ENCODE assay signal across 27 cellular contexts in the genomic region with DNA sequence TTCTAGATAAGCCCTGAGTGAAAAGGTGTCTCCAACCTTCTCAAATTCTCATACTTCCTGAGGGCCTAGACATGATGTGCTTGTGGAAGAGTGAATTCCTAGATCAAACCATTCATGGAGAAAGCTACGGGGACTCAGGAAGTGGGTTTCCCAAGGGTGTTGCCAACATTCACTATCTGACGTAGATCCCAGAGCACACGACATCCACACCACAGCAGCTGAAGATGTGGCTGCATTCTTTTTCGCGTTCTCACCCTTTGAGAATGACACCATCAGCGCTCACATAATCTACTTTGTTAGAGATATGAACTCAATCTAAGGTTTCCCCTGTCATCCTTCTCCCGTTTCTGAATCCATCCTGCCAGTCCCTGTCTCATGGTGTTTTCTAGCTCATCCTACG.
"Had no signal": no experiment of that assay in that cellular context is flagged by ENCODE, and none has a peak within 500 bp of the region (broad histone marks: within the 10 kb centered on the region; RNA-seq: fewer than 3 reads in every experiment).

No MANE protein-coding gene starts in this region.

- H3K4me1 Mint-ChIP-seq: immature natural killer cell had no signal

- H3K4me3 ChIP-seq: adrenal gland, ascending aorta, breast epithelium, colonic mucosa, dorsolateral prefrontal cortex, hepatocyte, lower lobe of right lung, mucosa of descending colon, psoas muscle, right atrium auricular region had no signal

- H3K4me1 ChIP-seq: adrenal gland, ascending aorta, breast epithelium, colonic mucosa, lower lobe of right lung, psoas muscle, right atrium auricular region had no signal

- H3K27ac Mint-ChIP-seq: activated CD4-positive, alpha-beta memory T cell treated with anti-CD3 and anti-CD28 coated beads, Interleukin-2, amount 10 ng/mL, durations not matched to agents 7 days and 5 days; activated CD4-positive, alpha-beta T cell treated with anti-CD3 and anti-CD28 coated beads, Interleukin-2, amount 10 ng/mL, durations not matched to agents 24 days and 14 days; effector memory CD8-positive, alpha-beta T cell; immature natural killer cell; naive B cell; T-helper 2 cell treated with Interferon-gamma antibody and Interleukin-4, amounts not matched to agents 5 μg/mL and 100 μg/mL, for 36 hours had no signal

- H3K36me3 ChIP-seq: adrenal gland, ascending aorta, breast epithelium, colonic mucosa, lower lobe of right lung, right atrium auricular region had no signal

- H3K9me3 ChIP-seq: adrenal gland, ascending aorta, breast epithelium, colonic mucosa, lower lobe of right lung, mucosa of descending colon, psoas muscle, right atrium auricular region had no signal

- H3K4me3 Mint-ChIP-seq: activated CD4-positive, alpha-beta memory T cell treated with anti-CD3 and anti-CD28 coated beads, Interleukin-2, amount 10 ng/mL, durations not matched to agents 7 days and 5 days; central memory CD8-positive, alpha-beta T cell; effector memory CD8-positive, alpha-beta T cell; immature natural killer cell had no signal

- DNase-seq: activated CD4-positive, alpha-beta memory T cell treated with anti-CD3 and anti-CD28 coated beads, Interleukin-2, amount 10 ng/mL, durations not matched to agents 7 days and 5 days; activated CD4-positive, alpha-beta T cell treated with anti-CD3 and anti-CD28 coated beads, Interleukin-2, amount 10 ng/mL, durations not matched to agents 24 days and 14 days; activated gamma-delta T cell treated with Interleukin-2 at 50 U/mL for 16 hours; adrenal gland; colonic mucosa; effector memory CD8-positive, alpha-beta T cell; glutamatergic neuron; immature natural killer cell; lower lobe of right lung; mesendoderm; mucosa of descending colon; naive B cell; psoas muscle; stimulated activated CD4-positive, alpha-beta T cell treated with anti-CD3 and anti-CD28 coated beads, Interleukin-4, amount 100 ng/mL, for 24 hours; stimulated activated naive CD4-positive, alpha-beta T cell treated with Interleukin-2 at 50 U/mL for 16 hours had no signal

- ATAC-seq: activated CD4-positive, CD25-positive, alpha-beta regulatory T cell treated with anti-CD3 and anti-CD28 coated beads, Interleukin-2, amount 50 U/mL, for 24 hours; effector memory CD8-positive, alpha-beta T cell; esophagus mucosa; left lobe of liver; mucosa of descending colon; psoas muscle had no signal

- H3K9me3 Mint-ChIP-seq: activated CD4-positive, alpha-beta memory T cell treated with anti-CD3 and anti-CD28 coated beads, Interleukin-2, amount 10 ng/mL, durations not matched to agents 7 days and 5 days; central memory CD8-positive, alpha-beta T cell; effector memory CD8-positive, alpha-beta T cell; immature natural killer cell; T-helper 2 cell treated with Interferon-gamma antibody and Interleukin-4, amounts not matched to agents 5 μg/mL and 100 μg/mL, for 36 hours had no signal

- H3K27ac ChIP-seq: adrenal gland, ascending aorta, breast epithelium, colonic mucosa, dorsolateral prefrontal cortex, hepatocyte, lower lobe of right lung, psoas muscle, right atrium auricular region, VCaP had no signal

- H3K27me3 ChIP-seq: adrenal gland, ascending aorta, breast epithelium, colonic mucosa, right atrium auricular region had no signal

- H3K36me3 Mint-ChIP-seq: activated naive CD8-positive, alpha-beta T cell; immature natural killer cell; naive B cell had no signal
